ENCODE assay signal across 8 cellular contexts in genomic region chr12:57460457-57461325, GRCh38. TPM values are rescaled to one million over a fixed set of nuclear protein-coding genes. Genes with fewer than 3 reads are reported as not detected.
A peak's percentile ranks its signal among the peaks of the same experiment; 100 is the strongest.
DNase-seq lines count a peak whose midpoint lies in the region; ATAC-seq, FAIRE-seq and TF ChIP-seq lines count a peak whose summit lies in the region.

No MANE protein-coding gene starts in this region.

- ATAC-seq in gastroesophageal sphincter, result no peak

- DNase-seq in GM18507 (ENCODE audit: extremely low spot score, insufficient read length, low read depth) (no peak), SJCRH30 (peak; percentile 100), foreskin melanocyte (no peak), ureter (ENCODE audit: low spot score) (no peak), hippocampal formation (lab: John Stamatoyannopoulos, UW) (no peak), KG1 (lab: John Stamatoyannopoulos, UW) (no peak)

- peaks cover 44% of the 10 kb centered on the region for H3K4me1 ChIP-seq in SJCRH30
- peaks cover 0 to 44% (median 15%) of the 10 kb centered on the region in 3 donors for H3K4me1 ChIP-seq in gastroesophageal sphincter
- H3K4me1 ChIP-seq in skeletal muscle satellite cell (ENCODE audit: control insufficient read depth, insufficient read depth, low read length), result peaks cover 25% of the 10 kb centered on the region

- no peaks in the 10 kb centered on the region for H3K9me3 ChIP-seq in SJCRH30 (replicated peaks)
- H3K9me3 ChIP-seq in gastroesophageal sphincter, result no peaks in the 10 kb centered on the region
- no peaks in the 10 kb centered on the region for H3K9me3 ChIP-seq in skeletal muscle satellite cell (replicated peaks; ENCODE audit: low read length)

- H3K27me3 ChIP-seq in SJCRH30, result no peaks in the 10 kb centered on the region
- H3K27me3 ChIP-seq in gastroesophageal sphincter, result peaks cover 14% of the 10 kb centered on the region
- peaks cover 9% of the 10 kb centered on the region for H3K27me3 ChIP-seq in skeletal muscle satellite cell (ENCODE audit: control insufficient read depth, insufficient read depth, low read length)

- FAIRE-seq in GM18507 (lab: Jason Lieb, UNC), result peak; percentile 33

- H3K36me3 ChIP-seq in SJCRH30 (peaks cover 10% of the 10 kb centered on the region), gastroesophageal sphincter (no peaks in the 10 kb centered on the region), skeletal muscle satellite cell (ENCODE audit: insufficient read depth, low read length) (no peaks in the 10 kb centered on the region)

- no peak for TF ChIP-seq EP300 in gastroesophageal sphincter (IDR thresholded peaks at IDR 0.05)

- WGBS in gastroesophageal sphincter (ENCODE audit: low coverage in 1 of 2), 2 donors, result 2 to 6% methylated on average over 3 to 17 of the region's 27 CpGs

- peak overlapping the region; percentile 95 for H3K27ac ChIP-seq in SJCRH30
- peak overlapping the region in 3 of 4 donors; percentile 14 to 85 (median 84) for H3K27ac ChIP-seq in gastroesophageal sphincter

- no peak for TF ChIP-seq CTCF in gastroesophageal sphincter (IDR thresholded peaks at IDR 0.05)

- H3K9ac ChIP-seq in skeletal muscle satellite cell (ENCODE audit: low read depth, low read length), result peak overlapping the region; percentile 5

- H3K4me2 ChIP-seq in skeletal muscle satellite cell (ENCODE audit: low read length), result peak overlapping the region; percentile 99

- H3K4me3 ChIP-seq in SJCRH30, result peak overlapping the region; percentile 87
- peak overlapping the region; percentile 26 to 71 for H3K4me3 ChIP-seq in gastroesophageal sphincter
- peak overlapping the region; percentile 87 for H3K4me3 ChIP-seq in skeletal muscle satellite cell (ENCODE audit: low read length)

- no peak for TF ChIP-seq POLR2A in gastroesophageal sphincter (IDR thresholded peaks at IDR 0.05)

RNA-seq across cellular contexts. Expression of gene GLI1, which starts 1.1 kb away (rescaled TPM):
- 171 and 174 TPM in 2 replicates for total RNA-seq in SJCRH30 (2014; rRNA removed; shearing (Covaris generic))
- total RNA-seq in gastroesophageal sphincter, result 1 to 10 TPM in 1 of 4 donors, under 1 TPM in 3; 0.15 to 3.6 (median 0.30) TPM
- 0.44 and 0.76 TPM in 2 replicates for total RNA-seq in skeletal muscle satellite cell (2012; rRNA removed)
- 4.2 TPM for total RNA-seq in ureter

RNA-seq across cellular contexts. Expression of gene INHBE, which starts 5.6 kb away (rescaled TPM):
- total RNA-seq in SJCRH30 (2014; rRNA removed; shearing (Covaris generic)), result 17.0 and 32.9 TPM in 2 replicates
- total RNA-seq in gastroesophageal sphincter (not detected), ureter (0.23 TPM)
- 0.44 and 1.3 TPM in 2 replicates for total RNA-seq in skeletal muscle satellite cell (2012; rRNA removed)

RNA-seq across cellular contexts. Expression of gene ARHGAP9, which starts 19.0 kb away (rescaled TPM):
- total RNA-seq in SJCRH30 (2014; rRNA removed; shearing (Covaris generic)), result 5.7 and 9.3 TPM in 2 replicates
- 10 to 100 TPM in 1 of 4 donors, 1 to 10 TPM in 3; 5.6 to 13.1 (median 8.9) TPM for total RNA-seq in gastroesophageal sphincter
- 0.22 TPM in 1 of 2 replicates, not detected in the other for total RNA-seq in skeletal muscle satellite cell (2012; rRNA removed)
- total RNA-seq in ureter, result 10.0 TPM

RNA-seq across cellular contexts. Expression of gene INHBC, which starts 26.1 kb away (rescaled TPM):
- 0.28 and 0.41 TPM in 2 replicates for total RNA-seq in SJCRH30 (2014; rRNA removed; shearing (Covaris generic))
- total RNA-seq in gastroesophageal sphincter, result not detected
- not detected in 2 replicates for total RNA-seq in skeletal muscle satellite cell (2012; rRNA removed)
- total RNA-seq in ureter, result not detected

RNA-seq across cellular contexts. Expression of gene MARS1, which starts 27.2 kb away (rescaled TPM):
- total RNA-seq in SJCRH30 (2014; rRNA removed; shearing (Covaris generic)), result 690 and 839 TPM in 2 replicates
- total RNA-seq in gastroesophageal sphincter (100 to 1,000 TPM in 1 of 4 donors, 10 to 100 TPM in 3; 67.4 to 209 (median 81.7) TPM), ureter (327 TPM)
- 111 and 120 TPM in 2 replicates for total RNA-seq in skeletal muscle satellite cell (2012; rRNA removed)

Comparison
In these comparisons a context has a peak if more than half of its experiments do, and no peak if none do; other contexts are left out.
1. DNase-seq: peak in SJCRH30 (2 of 2); none in GM18507 (single experiment), foreskin melanocyte (single experiment), ureter (single experiment), hippocampal formation (0 of 2) and KG1 (single experiment).
2. RNA of gene GLI1, which starts 1.1 kb away (total RNA-seq): 171 to 174 TPM in SJCRH30; 4.2 TPM in ureter (single experiment) and 0.15 to 3.6 TPM in gastroesophageal sphincter; every median in the first group is over 10 times any median in the second.
3. RNA of gene INHBE, which starts 5.6 kb away (total RNA-seq): 17.0 to 32.9 TPM in SJCRH30; 0.23 TPM in ureter (single experiment) and not detected in gastroesophageal sphincter; every median in the first group is over 10 times any median in the second.
4. Peak in every context shown above with its lines, with median percentiles within 50 percentile points of each other: H3K4me3 ChIP-seq.